Comparison of ENCODE assay signal across 1 cellular context in the genomic region with DNA sequence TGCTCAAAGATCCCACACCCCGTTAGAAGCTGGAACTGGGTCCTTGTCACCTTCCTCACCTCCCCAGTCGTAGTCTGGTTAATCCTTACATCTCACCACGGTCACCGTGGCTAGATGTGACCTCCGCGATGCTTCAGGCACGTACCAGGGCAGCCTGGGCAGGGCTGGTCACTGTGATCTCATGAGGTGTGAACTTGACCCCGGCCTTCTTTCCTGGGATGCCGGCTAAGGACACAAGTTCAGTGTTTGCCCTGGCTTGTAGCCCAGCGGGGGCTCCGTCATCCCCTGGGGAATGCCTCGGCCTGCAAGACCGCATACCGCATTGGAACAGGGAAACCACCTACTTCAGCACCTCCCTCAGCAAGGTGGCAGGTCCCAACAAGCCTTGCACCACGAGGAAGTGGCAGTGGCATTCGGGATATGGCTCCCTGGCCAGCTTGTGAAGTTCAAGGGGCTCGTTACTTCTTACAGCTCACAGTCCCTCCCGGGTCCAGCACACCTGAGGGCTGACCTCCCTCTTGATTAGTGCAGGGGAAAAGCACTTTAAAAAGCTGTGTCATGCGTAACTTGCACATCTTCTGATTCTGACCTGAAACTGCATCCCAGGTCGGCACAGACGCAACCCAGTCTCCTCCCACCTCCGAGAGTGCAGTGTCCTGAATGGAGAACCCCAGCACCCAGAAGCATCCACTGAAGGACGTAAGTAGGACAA.
TF ChIP-seq lines count a peak whose summit lies in the region.

No MANE protein-coding gene starts in this region.

TF ChIP-seq in HEK293, 187 proteins besides CTCF, POLR2A, EP300 and RAD21 (continued from another document and continues in another):
- TF ChIP-seq ZBTB7A (tag by site-specific recombination; IDR thresholded peaks at IDR 0.05; ENCODE audit: low read depth) (no peak), ZBTB20 (tag by site-specific recombination; IDR thresholded peaks at IDR 0.05) (no peak), ZNF132 (tag by site-specific recombination; IDR thresholded peaks at IDR 0.05; ENCODE audit: borderline replicate concordance) (no peak), ZNF394 (tag by site-specific recombination; IDR thresholded peaks at IDR 0.05; ENCODE audit: borderline replicate concordance) (no peak), ZNF223 (tag by site-specific recombination; IDR thresholded peaks at IDR 0.05) (no peak), ZNF785 (tag by site-specific recombination; IDR thresholded peaks at IDR 0.05) (no peak), RBAK (tag by site-specific recombination; IDR thresholded peaks at IDR 0.05) (no peak), ZNF184 (tag by site-specific recombination; IDR thresholded peaks at IDR 0.05) (no peak), ZNF521 (tag by site-specific recombination; IDR thresholded peaks at IDR 0.05) (no peak), ZNF302 (tag by site-specific recombination; IDR thresholded peaks at IDR 0.05; ENCODE audit: low read depth) (no peak), OSR2 (tag by site-specific recombination; IDR thresholded peaks at IDR 0.05) (peak; percentile 46; the same call in 1 of the 2 replicates), ZNF473 (tag by site-specific recombination; IDR thresholded peaks at IDR 0.05) (no peak), ZFP69B (tag by site-specific recombination; IDR thresholded peaks at IDR 0.05) (no peak), KLF10 (tag by site-specific recombination; IDR thresholded peaks at IDR 0.05) (no peak), ZNF423 (tag by site-specific recombination; IDR thresholded peaks at IDR 0.05) (0 out of 2 replicates have a peak, but pooled peaks have one; percentile 43), ZIC2 (tag by site-specific recombination; IDR thresholded peaks at IDR 0.05) (peak; percentile 50; the same call in 1 of the 2 replicates), ZNF549 (tag by site-specific recombination; IDR thresholded peaks at IDR 0.05) (no peak), ZNF514 (tag by site-specific recombination; IDR thresholded peaks at IDR 0.05) (no peak), ZNF18 (tag by site-specific recombination; IDR thresholded peaks at IDR 0.05) (peak; percentile 93), ZNF354C (tag by site-specific recombination; IDR thresholded peaks at IDR 0.05; ENCODE audit: borderline replicate concordance, low read depth) (no peak), ZNF133 (tag by site-specific recombination; IDR thresholded peaks at IDR 0.05) (no peak), SP2 (tag by site-specific recombination; IDR thresholded peaks at IDR 0.05) (no peak), EGR2 (tag by site-specific recombination; IDR thresholded peaks at IDR 0.05; ENCODE audit: low read depth) (no peak), ZNF501 (tag by site-specific recombination; IDR thresholded peaks at IDR 0.05) (no peak), ZNF677 (tag by site-specific recombination; IDR thresholded peaks at IDR 0.05) (no peak), ZEB2 (tag by site-specific recombination; IDR thresholded peaks at IDR 0.05) (0 out of 2 replicates have a peak, but pooled peaks have one; percentile 28), GLIS2 (tag by site-specific recombination; IDR thresholded peaks at IDR 0.05) (peak; percentile 16; the same call in 1 of the 2 replicates), ZNF121 (tag by site-specific recombination; IDR thresholded peaks at IDR 0.05) (no peak), ZNF548 (tag by site-specific recombination; IDR thresholded peaks at IDR 0.05) (no peak), ZNF600 (tag by site-specific recombination; IDR thresholded peaks at IDR 0.05) (peak; percentile 48; the same call in 1 of the 2 replicates), ZNF341 (tag by site-specific recombination; IDR thresholded peaks at IDR 0.05; ENCODE audit: low read depth) (peak; percentile 64), ZNF335 (tag by site-specific recombination; conservative IDR thresholded peaks at IDR 0.05) (peak; percentile 42; the same call in 1 of the 2 replicates), ZNF701 (tag by site-specific recombination; IDR thresholded peaks at IDR 0.05) (no peak), GLIS1 (tag by site-specific recombination; IDR thresholded peaks at IDR 0.05) (peak; percentile 55; the same call in 1 of the 2 replicates), ZNF623 (tag by site-specific recombination; IDR thresholded peaks at IDR 0.05) (no peak), ZNF426 (tag by site-specific recombination; IDR thresholded peaks at IDR 0.05) (no peak), TCF7L2 (IDR thresholded peaks at IDR 0.05; ENCODE audit: borderline replicate concordance, low read depth, low read length) (no peak), ZFP3 (tag by site-specific recombination; IDR thresholded peaks at IDR 0.05; ENCODE audit: low read depth) (no peak)
- TF ChIP-seq, protein P1, sequence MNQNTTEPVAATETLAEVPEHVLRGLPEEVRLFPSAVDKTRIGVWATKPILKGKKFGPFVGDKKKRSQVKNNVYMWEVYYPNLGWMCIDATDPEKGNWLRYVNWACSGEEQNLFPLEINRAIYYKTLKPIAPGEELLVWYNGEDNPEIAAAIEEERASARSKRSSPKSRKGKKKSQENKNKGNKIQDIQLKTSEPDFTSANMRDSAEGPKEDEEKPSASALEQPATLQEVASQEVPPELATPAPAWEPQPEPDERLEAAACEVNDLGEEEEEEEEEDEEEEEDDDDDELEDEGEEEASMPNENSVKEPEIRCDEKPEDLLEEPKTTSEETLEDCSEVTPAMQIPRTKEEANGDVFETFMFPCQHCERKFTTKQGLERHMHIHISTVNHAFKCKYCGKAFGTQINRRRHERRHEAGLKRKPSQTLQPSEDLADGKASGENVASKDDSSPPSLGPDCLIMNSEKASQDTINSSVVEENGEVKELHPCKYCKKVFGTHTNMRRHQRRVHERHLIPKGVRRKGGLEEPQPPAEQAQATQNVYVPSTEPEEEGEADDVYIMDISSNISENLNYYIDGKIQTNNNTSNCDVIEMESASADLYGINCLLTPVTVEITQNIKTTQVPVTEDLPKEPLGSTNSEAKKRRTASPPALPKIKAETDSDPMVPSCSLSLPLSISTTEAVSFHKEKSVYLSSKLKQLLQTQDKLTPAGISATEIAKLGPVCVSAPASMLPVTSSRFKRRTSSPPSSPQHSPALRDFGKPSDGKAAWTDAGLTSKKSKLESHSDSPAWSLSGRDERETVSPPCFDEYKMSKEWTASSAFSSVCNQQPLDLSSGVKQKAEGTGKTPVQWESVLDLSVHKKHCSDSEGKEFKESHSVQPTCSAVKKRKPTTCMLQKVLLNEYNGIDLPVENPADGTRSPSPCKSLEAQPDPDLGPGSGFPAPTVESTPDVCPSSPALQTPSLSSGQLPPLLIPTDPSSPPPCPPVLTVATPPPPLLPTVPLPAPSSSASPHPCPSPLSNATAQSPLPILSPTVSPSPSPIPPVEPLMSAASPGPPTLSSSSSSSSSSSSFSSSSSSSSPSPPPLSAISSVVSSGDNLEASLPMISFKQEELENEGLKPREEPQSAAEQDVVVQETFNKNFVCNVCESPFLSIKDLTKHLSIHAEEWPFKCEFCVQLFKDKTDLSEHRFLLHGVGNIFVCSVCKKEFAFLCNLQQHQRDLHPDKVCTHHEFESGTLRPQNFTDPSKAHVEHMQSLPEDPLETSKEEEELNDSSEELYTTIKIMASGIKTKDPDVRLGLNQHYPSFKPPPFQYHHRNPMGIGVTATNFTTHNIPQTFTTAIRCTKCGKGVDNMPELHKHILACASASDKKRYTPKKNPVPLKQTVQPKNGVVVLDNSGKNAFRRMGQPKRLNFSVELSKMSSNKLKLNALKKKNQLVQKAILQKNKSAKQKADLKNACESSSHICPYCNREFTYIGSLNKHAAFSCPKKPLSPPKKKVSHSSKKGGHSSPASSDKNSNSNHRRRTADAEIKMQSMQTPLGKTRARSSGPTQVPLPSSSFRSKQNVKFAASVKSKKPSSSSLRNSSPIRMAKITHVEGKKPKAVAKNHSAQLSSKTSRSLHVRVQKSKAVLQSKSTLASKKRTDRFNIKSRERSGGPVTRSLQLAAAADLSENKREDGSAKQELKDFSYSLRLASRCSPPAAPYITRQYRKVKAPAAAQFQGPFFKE (tag by site-specific recombination; IDR thresholded peaks at IDR 0.05; ENCODE audit: borderline replicate concordance), result no peak
- TF ChIP-seq, protein P2, sequence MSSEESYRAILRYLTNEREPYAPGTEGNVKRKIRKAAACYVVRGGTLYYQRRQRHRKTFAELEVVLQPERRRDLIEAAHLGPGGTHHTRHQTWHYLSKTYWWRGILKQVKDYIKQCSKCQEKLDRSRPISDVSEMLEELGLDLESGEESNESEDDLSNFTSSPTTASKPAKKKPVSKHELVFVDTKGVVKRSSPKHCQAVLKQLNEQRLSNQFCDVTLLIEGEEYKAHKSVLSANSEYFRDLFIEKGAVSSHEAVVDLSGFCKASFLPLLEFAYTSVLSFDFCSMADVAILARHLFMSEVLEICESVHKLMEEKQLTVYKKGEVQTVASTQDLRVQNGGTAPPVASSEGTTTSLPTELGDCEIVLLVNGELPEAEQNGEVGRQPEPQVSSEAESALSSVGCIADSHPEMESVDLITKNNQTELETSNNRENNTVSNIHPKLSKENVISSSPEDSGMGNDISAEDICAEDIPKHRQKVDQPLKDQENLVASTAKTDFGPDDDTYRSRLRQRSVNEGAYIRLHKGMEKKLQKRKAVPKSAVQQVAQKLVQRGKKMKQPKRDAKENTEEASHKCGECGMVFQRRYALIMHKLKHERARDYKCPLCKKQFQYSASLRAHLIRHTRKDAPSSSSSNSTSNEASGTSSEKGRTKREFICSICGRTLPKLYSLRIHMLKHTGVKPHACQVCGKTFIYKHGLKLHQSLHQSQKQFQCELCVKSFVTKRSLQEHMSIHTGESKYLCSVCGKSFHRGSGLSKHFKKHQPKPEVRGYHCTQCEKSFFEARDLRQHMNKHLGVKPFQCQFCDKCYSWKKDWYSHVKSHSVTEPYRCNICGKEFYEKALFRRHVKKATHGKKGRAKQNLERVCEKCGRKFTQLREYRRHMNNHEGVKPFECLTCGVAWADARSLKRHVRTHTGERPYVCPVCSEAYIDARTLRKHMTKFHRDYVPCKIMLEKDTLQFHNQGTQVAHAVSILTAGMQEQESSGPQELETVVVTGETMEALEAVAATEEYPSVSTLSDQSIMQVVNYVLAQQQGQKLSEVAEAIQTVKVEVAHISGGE (tag by site-specific recombination; conservative IDR thresholded peaks at IDR 0.05; ENCODE audit: low read depth), result no peak
- TF ChIP-seq, protein P3, sequence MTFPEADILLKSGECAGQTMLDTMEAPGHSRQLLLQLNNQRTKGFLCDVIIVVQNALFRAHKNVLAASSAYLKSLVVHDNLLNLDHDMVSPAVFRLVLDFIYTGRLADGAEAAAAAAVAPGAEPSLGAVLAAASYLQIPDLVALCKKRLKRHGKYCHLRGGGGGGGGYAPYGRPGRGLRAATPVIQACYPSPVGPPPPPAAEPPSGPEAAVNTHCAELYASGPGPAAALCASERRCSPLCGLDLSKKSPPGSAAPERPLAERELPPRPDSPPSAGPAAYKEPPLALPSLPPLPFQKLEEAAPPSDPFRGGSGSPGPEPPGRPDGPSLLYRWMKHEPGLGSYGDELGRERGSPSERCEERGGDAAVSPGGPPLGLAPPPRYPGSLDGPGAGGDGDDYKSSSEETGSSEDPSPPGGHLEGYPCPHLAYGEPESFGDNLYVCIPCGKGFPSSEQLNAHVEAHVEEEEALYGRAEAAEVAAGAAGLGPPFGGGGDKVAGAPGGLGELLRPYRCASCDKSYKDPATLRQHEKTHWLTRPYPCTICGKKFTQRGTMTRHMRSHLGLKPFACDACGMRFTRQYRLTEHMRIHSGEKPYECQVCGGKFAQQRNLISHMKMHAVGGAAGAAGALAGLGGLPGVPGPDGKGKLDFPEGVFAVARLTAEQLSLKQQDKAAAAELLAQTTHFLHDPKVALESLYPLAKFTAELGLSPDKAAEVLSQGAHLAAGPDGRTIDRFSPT (tag by site-specific recombination; IDR thresholded peaks at IDR 0.05), result no peak; the same call in 1 of the 2 replicates
- TF ChIP-seq, protein P4, sequence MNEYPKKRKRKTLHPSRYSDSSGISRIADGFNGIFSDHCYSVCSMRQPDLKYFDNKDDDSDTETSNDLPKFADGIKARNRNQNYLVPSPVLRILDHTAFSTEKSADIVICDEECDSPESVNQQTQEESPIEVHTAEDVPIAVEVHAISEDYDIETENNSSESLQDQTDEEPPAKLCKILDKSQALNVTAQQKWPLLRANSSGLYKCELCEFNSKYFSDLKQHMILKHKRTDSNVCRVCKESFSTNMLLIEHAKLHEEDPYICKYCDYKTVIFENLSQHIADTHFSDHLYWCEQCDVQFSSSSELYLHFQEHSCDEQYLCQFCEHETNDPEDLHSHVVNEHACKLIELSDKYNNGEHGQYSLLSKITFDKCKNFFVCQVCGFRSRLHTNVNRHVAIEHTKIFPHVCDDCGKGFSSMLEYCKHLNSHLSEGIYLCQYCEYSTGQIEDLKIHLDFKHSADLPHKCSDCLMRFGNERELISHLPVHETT (tag by site-specific recombination; IDR thresholded peaks at IDR 0.05), result no peak
- TF ChIP-seq, protein P5, sequence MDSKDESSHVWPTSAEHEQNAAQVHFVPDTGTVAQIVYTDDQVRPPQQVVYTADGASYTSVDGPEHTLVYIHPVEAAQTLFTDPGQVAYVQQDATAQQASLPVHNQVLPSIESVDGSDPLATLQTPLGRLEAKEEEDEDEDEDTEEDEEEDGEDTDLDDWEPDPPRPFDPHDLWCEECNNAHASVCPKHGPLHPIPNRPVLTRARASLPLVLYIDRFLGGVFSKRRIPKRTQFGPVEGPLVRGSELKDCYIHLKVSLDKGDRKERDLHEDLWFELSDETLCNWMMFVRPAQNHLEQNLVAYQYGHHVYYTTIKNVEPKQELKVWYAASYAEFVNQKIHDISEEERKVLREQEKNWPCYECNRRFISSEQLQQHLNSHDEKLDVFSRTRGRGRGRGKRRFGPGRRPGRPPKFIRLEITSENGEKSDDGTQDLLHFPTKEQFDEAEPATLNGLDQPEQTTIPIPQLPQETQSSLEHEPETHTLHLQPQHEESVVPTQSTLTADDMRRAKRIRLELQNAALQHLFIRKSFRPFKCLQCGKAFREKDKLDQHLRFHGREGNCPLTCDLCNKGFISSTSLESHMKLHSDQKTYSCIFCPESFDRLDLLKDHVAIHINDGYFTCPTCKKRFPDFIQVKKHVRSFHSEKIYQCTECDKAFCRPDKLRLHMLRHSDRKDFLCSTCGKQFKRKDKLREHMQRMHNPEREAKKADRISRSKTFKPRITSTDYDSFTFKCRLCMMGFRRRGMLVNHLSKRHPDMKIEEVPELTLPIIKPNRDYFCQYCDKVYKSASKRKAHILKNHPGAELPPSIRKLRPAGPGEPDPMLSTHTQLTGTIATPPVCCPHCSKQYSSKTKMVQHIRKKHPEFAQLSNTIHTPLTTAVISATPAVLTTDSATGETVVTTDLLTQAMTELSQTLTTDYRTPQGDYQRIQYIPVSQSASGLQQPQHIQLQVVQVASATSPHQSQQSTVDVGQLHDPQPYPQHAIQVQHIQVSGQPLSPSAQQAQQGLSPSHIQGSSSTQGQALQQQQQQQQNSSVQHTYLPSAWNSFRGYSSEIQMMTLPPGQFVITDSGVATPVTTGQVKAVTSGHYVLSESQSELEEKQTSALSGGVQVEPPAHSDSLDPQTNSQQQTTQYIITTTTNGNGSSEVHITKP (tag by site-specific recombination; IDR thresholded peaks at IDR 0.05), result peak; percentile 52
